Comparison of ENCODE assay signal across 28 cellular contexts in the genomic region with DNA sequence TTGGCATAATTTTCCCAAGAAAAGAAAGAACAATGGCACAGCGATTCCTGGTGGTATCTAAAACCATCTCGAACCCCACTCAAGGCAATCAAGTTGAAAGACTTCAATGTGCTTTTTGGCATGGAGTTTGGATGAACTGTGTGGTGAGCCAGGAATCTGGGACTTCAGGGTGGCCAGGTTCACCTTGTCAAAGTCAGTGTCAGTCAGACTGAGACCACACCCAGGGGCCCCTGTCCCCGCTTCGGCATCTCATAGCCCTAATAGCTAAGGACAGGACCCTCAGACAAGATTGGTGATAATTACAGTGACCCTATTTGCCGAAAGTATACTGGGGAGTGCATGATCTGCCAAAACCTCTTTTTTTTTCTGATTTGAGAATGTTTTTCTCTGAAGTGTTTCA. TPM values are rescaled to one million over a fixed set of nuclear protein-coding genes. Genes with fewer than 3 reads are reported as not detected.
"Had no signal": no experiment of that assay in that cellular context is flagged by ENCODE, and none has a peak within 500 bp of the region (broad histone marks: within the 10 kb centered on the region; RNA-seq: fewer than 3 reads in every experiment).

No MANE protein-coding gene starts in this region.

- H3K4me3 ChIP-seq: colonic mucosa, esophagus squamous epithelium, gastrocnemius medialis, heart right ventricle, left lung, lung had no signal

- H3K27me3 ChIP-seq: colonic mucosa, esophagus squamous epithelium, left lung had no signal

- H3K4me1 ChIP-seq: colonic mucosa, esophagus squamous epithelium, gastrocnemius medialis, heart right ventricle, left lung had no signal

- DNase-seq: colonic mucosa; cortex of kidney; effector CD8-positive, alpha-beta T cell; effector memory CD8-positive, alpha-beta T cell; endodermal cell; erythroblast; esophagus squamous epithelium; foreskin fibroblast; foreskin melanocyte; gastrocnemius medialis; glutamatergic neuron; head of caudate nucleus; heart right ventricle; hippocampal formation; left cardiac atrium; left lung; left ventricle myocardium superior; mammary epithelial cell; mesendoderm; midbrain had no signal

- H3K36me3 ChIP-seq: colonic mucosa, esophagus squamous epithelium, gastrocnemius medialis, heart right ventricle, left lung had no signal

- H3K27ac Mint-ChIP-seq: dendritic cell treated with granulocyte-macrophage colony-stimulating factor and Interleukin-4, amounts not matched to agents 40 ng/mL and 50 ng/mL, for 4 days; effector memory CD8-positive, alpha-beta T cell; endodermal cell; memory B cell had no signal

- H3K4me1 Mint-ChIP-seq: memory B cell had no signal

- ATAC-seq: effector memory CD8-positive, alpha-beta T cell; esophagus mucosa; gastrocnemius medialis; heart right ventricle; left cardiac atrium; left lung; left ventricle myocardium superior had no signal

- H3K4me3 Mint-ChIP-seq: dendritic cell treated with granulocyte-macrophage colony-stimulating factor and Interleukin-4, amounts not matched to agents 40 ng/mL and 50 ng/mL, for 4 days; effector memory CD8-positive, alpha-beta T cell; endodermal cell; memory B cell had no signal

- H3K9me3 Mint-ChIP-seq: effector memory CD8-positive, alpha-beta T cell had no signal

- H3K27ac ChIP-seq: colonic mucosa, epithelial cell of prostate, esophagus squamous epithelium, gastrocnemius medialis, heart right ventricle, left lung had no signal

- H3K9me3 ChIP-seq: colonic mucosa, gastrocnemius medialis had no signal

RNA-seq across cellular contexts. Expression of gene WFDC1, which starts 25.8 kb away (rescaled TPM):
- total RNA-seq: dermis microvascular lymphatic vessel endothelial cell, glomerular endothelial cell, mammary epithelial cell had no signal

RNA-seq across cellular contexts. Expression of gene ATP2C2, which starts 47.8 kb away (rescaled TPM):
- total RNA-seq: dermis microvascular lymphatic vessel endothelial cell, glomerular endothelial cell, heart right ventricle, left cardiac atrium, left ventricle myocardium superior, mononuclear cell had no signal
